24 cellular contexts compared by ENCODE assay signal in genomic region chr1:15568387-15569073, GRCh38. TPM values are rescaled to one million over a fixed set of nuclear protein-coding genes. Genes with fewer than 3 reads are reported as not detected.
DNase-seq lines count a peak whose midpoint lies in the region; ATAC-seq, FAIRE-seq and TF ChIP-seq lines count a peak whose summit lies in the region.
"Had no signal": no experiment of that assay in that cellular context is flagged by ENCODE, and none has a peak within 500 bp of the region (broad histone marks: within the 10 kb centered on the region; RNA-seq: fewer than 3 reads in every experiment).

No MANE protein-coding gene starts in this region.

- 92% methylated on average over 18 of the region's 18 CpGs for WGBS in HepG2 (ENCODE audit: low lambda C conversion rate)

- no peak overlapping the region for H3K4me2 ChIP-seq in HepG2 (ENCODE audit: low read depth, low read length)
- H3K4me2 ChIP-seq: KMS-11 had no signal

- no peaks in the 10 kb centered on the region for H3K27me3 Mint-ChIP-seq in activated naive CD8-positive, alpha-beta T cell treated with anti-CD3 and anti-CD28 coated beads for 36 hours
- no peaks in the 10 kb centered on the region for H3K27me3 Mint-ChIP-seq in activated naive CD8-positive, alpha-beta T cell treated with anti-CD3 and anti-CD28 coated beads, Interleukin-2, amount 50 U/mL, for 24 hours
- no peaks in the 10 kb centered on the region for H3K27me3 Mint-ChIP-seq in stimulated activated naive B cell treated with anti-CD40 and anti-IgM and Interleukin-4, amounts not matched to agents 10 μg/mL and 1 μg/mL and 100 μg/mL, for 72 hours

- CTCF ChIA-PET in RWPE1 (lab: Yijun Ruan, JAX), result no interaction called here
- CTCF ChIA-PET in HepG2 (lab: Yijun Ruan, JAX; ENCODE audit: low intra/inter-chr PET ratio, low total read pairs), result no interaction called here

- FAIRE-seq in HepG2 (lab: Jason Lieb, UNC), result no peak
- FAIRE-seq: A204.1, GM18507 had no signal

- H3K79me2 ChIP-seq in HepG2 (ENCODE audit: insufficient read depth, low read length), result no peaks in the 10 kb centered on the region

- H3K27ac ChIP-seq in RWPE1, result 0 out of 2 replicates have a peak overlapping the region, but pooled peaks have one; percentile 5
- no peak overlapping the region for H3K27ac ChIP-seq in HepG2 (ENCODE audit: extremely low read length, insufficient read depth, low read length)
- H3K27ac ChIP-seq: GM23248, KMS-11 had no signal

- POLR2A ChIA-PET in RWPE1 (lab: Yijun Ruan, JAX; ENCODE audit: low non-redundant PET) (no interaction called here), HepG2 (lab: Yijun Ruan, JAX) (no interaction called here)

- H2AFZ ChIP-seq in HepG2 (ENCODE audit: low read length), result no peak overlapping the region
- H2AFZ ChIP-seq: GM23248 had no signal

- no peaks in the 10 kb centered on the region for H3K4me1 Mint-ChIP-seq in activated naive CD8-positive, alpha-beta T cell treated with anti-CD3 and anti-CD28 coated beads for 36 hours
- peaks cover 6% of the 10 kb centered on the region for H3K4me1 Mint-ChIP-seq in activated naive CD8-positive, alpha-beta T cell treated with anti-CD3 and anti-CD28 coated beads, Interleukin-2, amount 50 U/mL, for 24 hours
- peaks cover 18 to 54% of the 10 kb centered on the region in 2 donors for H3K4me1 Mint-ChIP-seq in stimulated activated naive B cell treated with anti-CD40 and anti-IgM and Interleukin-4, amounts not matched to agents 10 μg/mL and 1 μg/mL and 100 μg/mL, for 72 hours

- H3K4me3 Mint-ChIP-seq in activated naive CD8-positive, alpha-beta T cell treated with anti-CD3 and anti-CD28 coated beads for 36 hours, result no peak overlapping the region
- H3K4me3 Mint-ChIP-seq in activated naive CD8-positive, alpha-beta T cell treated with anti-CD3 and anti-CD28 coated beads, Interleukin-2, amount 50 U/mL, for 24 hours, result no peak overlapping the region
- H3K4me3 Mint-ChIP-seq in stimulated activated naive B cell treated with anti-CD40 and anti-IgM and Interleukin-4, amounts not matched to agents 10 μg/mL and 1 μg/mL and 100 μg/mL, for 72 hours, result no peak overlapping the region

- no peak overlapping the region for H3K9ac ChIP-seq in HepG2 (ENCODE audit: insufficient read depth, low read depth, low read length)
- H3K9ac ChIP-seq: GM23248, KMS-11 had no signal

- 0 out of 2 replicates have a peak, but pooled peaks cover 6% of the 10 kb centered on the region for H3K4me1 ChIP-seq in HepG2 (ENCODE audit: insufficient read depth, low read length)
- H3K4me1 ChIP-seq: BE2C, HAP-1 had no signal

- no peaks in the 10 kb centered on the region for H3K9me3 ChIP-seq in HepG2 (ENCODE audit: low read length)
- H3K9me3 ChIP-seq: BE2C, HAP-1 had no signal

- TF ChIP-seq POLR2A in HepG2 (IDR thresholded peaks at IDR 0.05; ENCODE audit: insufficient read depth in 1 of 2, low read depth in 2 of 2, low read length in 2 of 2), result no peak; a peak in 2 of 4 replicates

- no peak for TF ChIP-seq EP300 in HepG2 (IDR thresholded peaks at IDR 0.05; ENCODE audit: low read depth in 2 of 2, low read length in 2 of 2)
- no peak for TF ChIP-seq EP300 in HepG2 (CRISPR knock-in tag; IDR thresholded peaks at IDR 0.05; ENCODE audit: borderline replicate concordance)

- no peaks in the 10 kb centered on the region for H4K20me1 ChIP-seq in HepG2 (ENCODE audit: insufficient read depth, low read length)

- H3K36me3 Mint-ChIP-seq in activated naive CD8-positive, alpha-beta T cell treated with anti-CD3 and anti-CD28 coated beads for 36 hours, result peaks cover 12% of the 10 kb centered on the region
- H3K36me3 Mint-ChIP-seq in activated naive CD8-positive, alpha-beta T cell treated with anti-CD3 and anti-CD28 coated beads, Interleukin-2, amount 50 U/mL, for 24 hours (ENCODE audit: low read depth), result peaks cover 31% of the 10 kb centered on the region
- H3K36me3 Mint-ChIP-seq in stimulated activated naive B cell treated with anti-CD40 and anti-IgM and Interleukin-4, amounts not matched to agents 10 μg/mL and 1 μg/mL and 100 μg/mL, for 72 hours, result peaks cover 30 to 52% of the 10 kb centered on the region in 2 donors

- intact Hi-C loops in HepG2 (cut with micrococcal nuclease; ENCODE audit: unreplicated experiment), result no loop called here

- TSS peak; percentile 33 for BruUV-seq in HepG2 (replicated peaks; lab: Mats Ljungman, UMichigan)

- no peaks in the 10 kb centered on the region for H3K27me3 ChIP-seq in HepG2 (ENCODE audit: control insufficient read depth in 1 of 2, insufficient read depth in 2 of 2, low read length in 2 of 2)
- H3K27me3 ChIP-seq: BE2C had no signal

- peak overlapping the region; percentile 21 for H3K27ac Mint-ChIP-seq in activated naive CD8-positive, alpha-beta T cell treated with anti-CD3 and anti-CD28 coated beads for 36 hours
- no peak overlapping the region for H3K27ac Mint-ChIP-seq in activated naive CD8-positive, alpha-beta T cell treated with anti-CD3 and anti-CD28 coated beads, Interleukin-2, amount 50 U/mL, for 24 hours
- H3K27ac Mint-ChIP-seq in stimulated activated naive B cell treated with anti-CD40 and anti-IgM and Interleukin-4, amounts not matched to agents 10 μg/mL and 1 μg/mL and 100 μg/mL, for 72 hours, result peak overlapping the region; percentile 49

- TF ChIP-seq CTCF in RWPE1 (conservative IDR thresholded peaks at IDR 0.05; ENCODE audit: low read depth), result no peak
- TF ChIP-seq CTCF in HepG2 (CRISPR knock-in tag; IDR thresholded peaks at IDR 0.05), result no peak

- no peaks in the 10 kb centered on the region for H3K9me3 Mint-ChIP-seq in activated naive CD8-positive, alpha-beta T cell treated with anti-CD3 and anti-CD28 coated beads for 36 hours
- H3K9me3 Mint-ChIP-seq in activated naive CD8-positive, alpha-beta T cell treated with anti-CD3 and anti-CD28 coated beads, Interleukin-2, amount 50 U/mL, for 24 hours, result no peaks in the 10 kb centered on the region
- no peaks in the 10 kb centered on the region for H3K9me3 Mint-ChIP-seq in stimulated activated naive B cell treated with anti-CD40 and anti-IgM and Interleukin-4, amounts not matched to agents 10 μg/mL and 1 μg/mL and 100 μg/mL, for 72 hours

- DNase-seq in activated naive CD8-positive, alpha-beta T cell treated with anti-CD3 and anti-CD28 coated beads for 36 hours, result no peak
- DNase-seq in activated naive CD8-positive, alpha-beta T cell treated with anti-CD3 and anti-CD28 coated beads, Interleukin-2, amount 50 U/mL, for 24 hours, result no peak
- DNase-seq in RWPE1 (ENCODE audit: low spot score) (no peak), HepG2 (ENCODE audit: low spot score) (no peak), activated gamma-delta T cell (lab: John Stamatoyannopoulos, UW) (no peak), mucosa of gallbladder (ENCODE audit: low spot score) (no peak)
- no peak for DNase-seq in stimulated activated naive B cell treated with anti-CD40 and anti-IgM and Interleukin-4, amounts not matched to agents 10 μg/mL and 1 μg/mL and 100 μg/mL, for 72 hours
- DNase-seq: BE2C; DMS53; GDM1; NCI-H1105; NCI-H146; NCI-H2029 treated with DMSO at 0.1 percent for 48 hours; NCI-H524; NCI-H774; NK-92 treated with Interleukin-12 subunit alpha and Interleukin-12 subunit beta, amount 100 ng/mL, for 24 hours; SIG-M5 had no signal

- no peak for ATAC-seq in activated naive CD8-positive, alpha-beta T cell treated with anti-CD3 and anti-CD28 coated beads, Interleukin-2, amount 50 U/mL, for 24 hours
- peak; percentile 23 for ATAC-seq in HepG2
- ATAC-seq in stimulated activated naive B cell treated with anti-CD40 and anti-IgM and Interleukin-4, amounts not matched to agents 10 μg/mL and 1 μg/mL and 100 μg/mL, for 72 hours (replicated peaks), result no peak
- ATAC-seq in HG02970 (IDR thresholded peaks at IDR 0.05; ENCODE audit: low FRiP score, unreplicated experiment), result no peak

- no peak overlapping the region for H3K4me3 ChIP-seq in HepG2 (replicated peaks in 1 of 3; ENCODE audit: insufficient read depth in 1 of 3, low read depth in 2 of 3, low read length in 3 of 3)
- H3K4me3 ChIP-seq: GM23248, HAP-1 had no signal

- no peak for TF ChIP-seq RAD21 in HepG2 (CRISPR knock-in tag; IDR thresholded peaks at IDR 0.05)

- peaks cover 21 to 62% of the 10 kb centered on the region in 2 experiments for H3K36me3 ChIP-seq in HepG2 (replicated peaks in 1 of 2; ENCODE audit: control insufficient read depth in 1 of 2, insufficient read depth in 2 of 2, low read length in 2 of 2)
- H3K36me3 ChIP-seq: BE2C had no signal

- in situ Hi-C loops in HepG2 (cut with HindIII; ENCODE audit: extremely low pct_ligation_motif_present, low pct_unique_long_range_greater_than_20kb), result no loop called here

RNA-seq across cellular contexts. Expression of gene AGMAT, which starts 16.3 kb away (rescaled TPM):
- total RNA-seq in activated naive CD8-positive, alpha-beta T cell treated with anti-CD3 and anti-CD28 coated beads for 36 hours, result 10 to 100 TPM; 25.4 to 26.2 TPM
- total RNA-seq in HepG2 (2016; rRNA removed; fragmentation: Illumina TruSeq; extraction: Trizol) (174 and 216 TPM in 2 replicates), mucosa of gallbladder (2.8 TPM)
- 22.0 and 25.2 TPM in 2 replicates for total RNA-seq in HepG2 (2016; cell fraction: cytosol; rRNA removed; fragmentation: Illumina TruSeq; extraction: Trizol; ENCODE audit: low read depth)
- total RNA-seq in HepG2 (2016; cell fraction: insoluble cytoplasmic fraction; rRNA removed; fragmentation: Illumina TruSeq; extraction: Trizol), result 174 and 209 TPM in 2 replicates
- 86.5 and 94.9 TPM in 2 replicates for total RNA-seq in HepG2 (2016; cell fraction: membrane; rRNA removed; fragmentation: Illumina TruSeq; extraction: Trizol)
- total RNA-seq in HepG2 (2016; cell fraction: nucleus; rRNA removed; fragmentation: Illumina TruSeq; extraction: Trizol), result 61.7 and 71.0 TPM in 2 replicates
- polyA plus RNA-seq in HepG2 (2011; rRNA removed), result 52.6 and 59.1 TPM in 2 replicates
- polyA plus RNA-seq in HepG2 (2011; cell fraction: cytosol; rRNA removed), result 56.4 and 64.1 TPM in 2 replicates
- 19.8 and 21.4 TPM in 2 replicates for polyA plus RNA-seq in HepG2 (2011; cell fraction: nucleus; rRNA removed)
- 42.6 and 66.8 TPM in 2 replicates for polyA plus RNA-seq in HepG2 (2012)
- polyA plus RNA-seq in HepG2 (2016; cell fraction: cytosol; fragmentation: Illumina TruSeq; extraction: Trizol; ENCODE audit: low read depth), result 17.9 and 21.4 TPM in 2 replicates
- 174 and 175 TPM in 2 replicates for polyA plus RNA-seq in HepG2 (2016; cell fraction: insoluble cytoplasmic fraction; fragmentation: Illumina TruSeq; extraction: Trizol; ENCODE audit: low read depth)
- polyA plus RNA-seq in HepG2 (2016; cell fraction: membrane; fragmentation: Illumina TruSeq; extraction: Trizol; ENCODE audit: low read depth), result 49.4 and 51.3 TPM in 2 replicates
- 65.8 and 75.1 TPM in 2 replicates for polyA plus RNA-seq in HepG2 (2016; cell fraction: nucleus; fragmentation: Illumina TruSeq; extraction: Trizol; ENCODE audit: insufficient read depth, low read depth)
- polyA minus RNA-seq in HepG2 (2011; rRNA and poly(A)+ RNA removed; ENCODE audit: low replicate concordance), result 29.8 and 85.0 TPM in 2 replicates
- 46.5 and 48.4 TPM in 2 replicates for polyA minus RNA-seq in HepG2 (2011; cell fraction: cytosol; rRNA and poly(A)+ RNA removed)
- 22.0 and 23.9 TPM in 2 replicates for polyA minus RNA-seq in HepG2 (2011; cell fraction: nucleus; rRNA and poly(A)+ RNA removed)
- total RNA-seq: HT1080 had no signal

RNA-seq across cellular contexts. Expression of gene DNAJC16, which starts 41.9 kb away (rescaled TPM):
- 10 to 100 TPM; 12.2 to 12.8 TPM for total RNA-seq in activated naive CD8-positive, alpha-beta T cell treated with anti-CD3 and anti-CD28 coated beads for 36 hours
- total RNA-seq in HepG2 (2016; rRNA removed; fragmentation: Illumina TruSeq; extraction: Trizol) (10.7 and 15.4 TPM in 2 replicates), mucosa of gallbladder (30.0 TPM)
- 7.3 and 7.8 TPM in 2 replicates for total RNA-seq in HepG2 (2016; cell fraction: cytosol; rRNA removed; fragmentation: Illumina TruSeq; extraction: Trizol; ENCODE audit: low read depth)
- 7.8 and 13.6 TPM in 2 replicates for total RNA-seq in HepG2 (2016; cell fraction: insoluble cytoplasmic fraction; rRNA removed; fragmentation: Illumina TruSeq; extraction: Trizol)
- 5.1 and 5.5 TPM in 2 replicates for total RNA-seq in HepG2 (2016; cell fraction: membrane; rRNA removed; fragmentation: Illumina TruSeq; extraction: Trizol)
- total RNA-seq in HepG2 (2016; cell fraction: nucleus; rRNA removed; fragmentation: Illumina TruSeq; extraction: Trizol), result 15.6 and 16.7 TPM in 2 replicates
- 11.4 and 11.7 TPM in 2 replicates for polyA plus RNA-seq in HepG2 (2011; rRNA removed)
- 3.9 and 5.8 TPM in 2 replicates for polyA plus RNA-seq in HepG2 (2011; cell fraction: cytosol; rRNA removed)
- 7.8 and 8.8 TPM in 2 replicates for polyA plus RNA-seq in HepG2 (2011; cell fraction: nucleus; rRNA removed)
- 12.0 and 15.5 TPM in 2 replicates for polyA plus RNA-seq in HepG2 (2012)
- polyA plus RNA-seq in HepG2 (2016; cell fraction: cytosol; fragmentation: Illumina TruSeq; extraction: Trizol; ENCODE audit: low read depth), result 0.53 and 0.67 TPM in 2 replicates
- 6.7 and 7.3 TPM in 2 replicates for polyA plus RNA-seq in HepG2 (2016; cell fraction: insoluble cytoplasmic fraction; fragmentation: Illumina TruSeq; extraction: Trizol; ENCODE audit: low read depth)
- polyA plus RNA-seq in HepG2 (2016; cell fraction: membrane; fragmentation: Illumina TruSeq; extraction: Trizol; ENCODE audit: low read depth), result 1.7 and 3.2 TPM in 2 replicates
- polyA plus RNA-seq in HepG2 (2016; cell fraction: nucleus; fragmentation: Illumina TruSeq; extraction: Trizol; ENCODE audit: insufficient read depth, low read depth), result 19.2 and 21.4 TPM in 2 replicates
- polyA minus RNA-seq in HepG2 (2011; rRNA and poly(A)+ RNA removed; ENCODE audit: low replicate concordance), result 20.6 and 25.6 TPM in 2 replicates
- polyA minus RNA-seq in HepG2 (2011; cell fraction: cytosol; rRNA and poly(A)+ RNA removed), result 12.1 and 19.7 TPM in 2 replicates
- polyA minus RNA-seq in HepG2 (2011; cell fraction: nucleus; rRNA and poly(A)+ RNA removed), result 14.9 and 20.4 TPM in 2 replicates

RNA-seq across cellular contexts. Expression of gene CASP9, which starts 44.5 kb away (rescaled TPM):
- total RNA-seq in activated naive CD8-positive, alpha-beta T cell treated with anti-CD3 and anti-CD28 coated beads for 36 hours, result 1 to 10 TPM; 6.5 to 9.1 TPM
- total RNA-seq in HepG2 (2016; rRNA removed; fragmentation: Illumina TruSeq; extraction: Trizol), result 8.5 and 12.3 TPM in 2 replicates
- total RNA-seq in HepG2 (2016; cell fraction: cytosol; rRNA removed; fragmentation: Illumina TruSeq; extraction: Trizol; ENCODE audit: low read depth), result 1.1 and 1.3 TPM in 2 replicates
- total RNA-seq in HepG2 (2016; cell fraction: insoluble cytoplasmic fraction; rRNA removed; fragmentation: Illumina TruSeq; extraction: Trizol), result 10.1 and 11.4 TPM in 2 replicates
- total RNA-seq in HepG2 (2016; cell fraction: membrane; rRNA removed; fragmentation: Illumina TruSeq; extraction: Trizol), result 3.7 and 4.1 TPM in 2 replicates
- 4.9 and 5.2 TPM in 2 replicates for total RNA-seq in HepG2 (2016; cell fraction: nucleus; rRNA removed; fragmentation: Illumina TruSeq; extraction: Trizol)
- 11.5 and 13.1 TPM in 2 replicates for polyA plus RNA-seq in HepG2 (2011; rRNA removed)
- 10.4 and 11.1 TPM in 2 replicates for polyA plus RNA-seq in HepG2 (2011; cell fraction: cytosol; rRNA removed)
- 24.0 and 32.3 TPM in 2 replicates for polyA plus RNA-seq in HepG2 (2011; cell fraction: nucleus; rRNA removed)
- 4.9 and 7.1 TPM in 2 replicates for polyA plus RNA-seq in HepG2 (2012)
- polyA plus RNA-seq in HepG2 (2016; cell fraction: cytosol; fragmentation: Illumina TruSeq; extraction: Trizol; ENCODE audit: low read depth), result 1.5 and 1.9 TPM in 2 replicates
- 11.9 and 12.9 TPM in 2 replicates for polyA plus RNA-seq in HepG2 (2016; cell fraction: insoluble cytoplasmic fraction; fragmentation: Illumina TruSeq; extraction: Trizol; ENCODE audit: low read depth)
- polyA plus RNA-seq in HepG2 (2016; cell fraction: membrane; fragmentation: Illumina TruSeq; extraction: Trizol; ENCODE audit: low read depth), result 3.7 and 4.2 TPM in 2 replicates
- 12.8 and 13.5 TPM in 2 replicates for polyA plus RNA-seq in HepG2 (2016; cell fraction: nucleus; fragmentation: Illumina TruSeq; extraction: Trizol; ENCODE audit: insufficient read depth, low read depth)
- 14.4 and 219 TPM in 2 replicates for polyA minus RNA-seq in HepG2 (2011; rRNA and poly(A)+ RNA removed; ENCODE audit: low replicate concordance)
- 6.1 and 6.7 TPM in 2 replicates for polyA minus RNA-seq in HepG2 (2011; cell fraction: cytosol; rRNA and poly(A)+ RNA removed)
- polyA minus RNA-seq in HepG2 (2011; cell fraction: nucleus; rRNA and poly(A)+ RNA removed), result 5.2 and 6.5 TPM in 2 replicates
- 26.6 TPM for total RNA-seq in mucosa of gallbladder

RNA-seq across cellular contexts. Expression of gene DDI2, which starts 48.7 kb away (rescaled TPM):
- total RNA-seq in activated naive CD8-positive, alpha-beta T cell treated with anti-CD3 and anti-CD28 coated beads for 36 hours, result 10 to 100 TPM; 45.4 to 45.9 TPM
- total RNA-seq in HepG2 (2016; rRNA removed; fragmentation: Illumina TruSeq; extraction: Trizol), result 25.7 and 34.0 TPM in 2 replicates
- 5.9 and 7.5 TPM in 2 replicates for total RNA-seq in HepG2 (2016; cell fraction: cytosol; rRNA removed; fragmentation: Illumina TruSeq; extraction: Trizol; ENCODE audit: low read depth)
- 26.2 and 32.2 TPM in 2 replicates for total RNA-seq in HepG2 (2016; cell fraction: insoluble cytoplasmic fraction; rRNA removed; fragmentation: Illumina TruSeq; extraction: Trizol)
- total RNA-seq in HepG2 (2016; cell fraction: membrane; rRNA removed; fragmentation: Illumina TruSeq; extraction: Trizol), result 11.2 and 13.9 TPM in 2 replicates
- total RNA-seq in HepG2 (2016; cell fraction: nucleus; rRNA removed; fragmentation: Illumina TruSeq; extraction: Trizol), result 41.5 and 50.4 TPM in 2 replicates
- 8.5 and 10.1 TPM in 2 replicates for polyA plus RNA-seq in HepG2 (2011; rRNA removed)
- polyA plus RNA-seq in HepG2 (2011; cell fraction: cytosol; rRNA removed), result 5.5 and 7.7 TPM in 2 replicates
- 19.8 and 23.2 TPM in 2 replicates for polyA plus RNA-seq in HepG2 (2011; cell fraction: nucleus; rRNA removed)
- 19.5 and 23.0 TPM in 2 replicates for polyA plus RNA-seq in HepG2 (2012)
- 1.1 and 1.3 TPM in 2 replicates for polyA plus RNA-seq in HepG2 (2016; cell fraction: cytosol; fragmentation: Illumina TruSeq; extraction: Trizol; ENCODE audit: low read depth)
- 22.9 and 23.8 TPM in 2 replicates for polyA plus RNA-seq in HepG2 (2016; cell fraction: insoluble cytoplasmic fraction; fragmentation: Illumina TruSeq; extraction: Trizol; ENCODE audit: low read depth)
- polyA plus RNA-seq in HepG2 (2016; cell fraction: membrane; fragmentation: Illumina TruSeq; extraction: Trizol; ENCODE audit: low read depth), result 2.7 and 3.3 TPM in 2 replicates
- polyA plus RNA-seq in HepG2 (2016; cell fraction: nucleus; fragmentation: Illumina TruSeq; extraction: Trizol; ENCODE audit: insufficient read depth, low read depth), result 23.7 and 25.3 TPM in 2 replicates
- polyA minus RNA-seq in HepG2 (2011; rRNA and poly(A)+ RNA removed; ENCODE audit: low replicate concordance), result 38.4 and 51.6 TPM in 2 replicates
- 15.5 and 15.8 TPM in 2 replicates for polyA minus RNA-seq in HepG2 (2011; cell fraction: cytosol; rRNA and poly(A)+ RNA removed)
- polyA minus RNA-seq in HepG2 (2011; cell fraction: nucleus; rRNA and poly(A)+ RNA removed), result 118 and 145 TPM in 2 replicates
- 45.2 TPM for total RNA-seq in mucosa of gallbladder
